In genomic region chr11:119560961-119561360, GRCh38 we compare ENCODE assay signal across 6 cellular contexts.
"Had no signal": no experiment of that assay in that cellular context is flagged by ENCODE, and none has a peak within 500 bp of the region (broad histone marks: within the 10 kb centered on the region; RNA-seq: fewer than 3 reads in every experiment).

No MANE protein-coding gene starts in this region.

- H3K27ac ChIP-seq: HL-60 had no signal

- H3K4me3 Mint-ChIP-seq: IgD-negative memory B cell had no signal

- ATAC-seq: HepG2, K562 had no signal

- DNase-seq: IMR-90, KBM-7 had no signal

- H3K4me3 ChIP-seq: K562 had no signal

- H3K27ac Mint-ChIP-seq: IgD-negative memory B cell had no signal
